Comparison of ENCODE assay signal across 8 cellular contexts in genomic region chr18:48293954-48294893, GRCh38.
DNase-seq lines count a peak whose midpoint lies in the region; ATAC-seq and TF ChIP-seq lines count a peak whose summit lies in the region.

No MANE protein-coding gene starts in this region.

- peaks cover 4% of the 10 kb centered on the region for H3K27me3 Mint-ChIP-seq in glutamatergic neuron (ENCODE audit: unreplicated experiment)
- H3K27me3 Mint-ChIP-seq in activated naive CD8-positive, alpha-beta T cell treated with anti-CD3 and anti-CD28 coated beads for 36 hours: peaks cover 3% of the 10 kb centered on the region
- H3K27me3 Mint-ChIP-seq in stimulated activated naive B cell treated with anti-CD40 and anti-IgM and Interleukin-4, amounts not matched to agents 10 μg/mL and 1 μg/mL and 100 μg/mL, for 72 hours: peaks cover 0 to 5% of the 10 kb centered on the region in 2 donors

- ATAC-seq in stimulated activated naive B cell treated with anti-CD40 and anti-IgM and Interleukin-4, amounts not matched to agents 10 μg/mL and 1 μg/mL and 100 μg/mL, for 72 hours (replicated peaks): no peak

- no peaks in the 10 kb centered on the region for H3K36me3 Mint-ChIP-seq in glutamatergic neuron (ENCODE audit: unreplicated experiment)
- no peaks in the 10 kb centered on the region for H3K36me3 Mint-ChIP-seq in activated naive CD8-positive, alpha-beta T cell treated with anti-CD3 and anti-CD28 coated beads for 36 hours
- H3K36me3 Mint-ChIP-seq in stimulated activated naive B cell treated with anti-CD40 and anti-IgM and Interleukin-4, amounts not matched to agents 10 μg/mL and 1 μg/mL and 100 μg/mL, for 72 hours: no peaks in the 10 kb centered on the region

- H3K4me3 Mint-ChIP-seq in glutamatergic neuron (ENCODE audit: unreplicated experiment): peak overlapping the region; percentile 68
- no peak overlapping the region for H3K4me3 Mint-ChIP-seq in activated naive CD8-positive, alpha-beta T cell treated with anti-CD3 and anti-CD28 coated beads for 36 hours
- no peak overlapping the region for H3K4me3 Mint-ChIP-seq in stimulated activated naive B cell treated with anti-CD40 and anti-IgM and Interleukin-4, amounts not matched to agents 10 μg/mL and 1 μg/mL and 100 μg/mL, for 72 hours

- no peak for TF ChIP-seq CTCF in glutamatergic neuron (IDR thresholded peaks at IDR 0.05; ENCODE audit: partially characterized antibody, unreplicated experiment)

- H3K27ac Mint-ChIP-seq in glutamatergic neuron (ENCODE audit: unreplicated experiment): peak overlapping the region; percentile 88
- H3K27ac Mint-ChIP-seq in activated naive CD8-positive, alpha-beta T cell treated with anti-CD3 and anti-CD28 coated beads for 36 hours: no peak overlapping the region
- no peak overlapping the region for H3K27ac Mint-ChIP-seq in stimulated activated naive B cell treated with anti-CD40 and anti-IgM and Interleukin-4, amounts not matched to agents 10 μg/mL and 1 μg/mL and 100 μg/mL, for 72 hours

- H3K9me3 Mint-ChIP-seq in glutamatergic neuron (ENCODE audit: unreplicated experiment): peaks cover 2% of the 10 kb centered on the region
- H3K9me3 Mint-ChIP-seq in activated naive CD8-positive, alpha-beta T cell treated with anti-CD3 and anti-CD28 coated beads for 36 hours: no peaks in the 10 kb centered on the region
- H3K9me3 Mint-ChIP-seq in stimulated activated naive B cell treated with anti-CD40 and anti-IgM and Interleukin-4, amounts not matched to agents 10 μg/mL and 1 μg/mL and 100 μg/mL, for 72 hours: peaks cover 0 to under 1% of the 10 kb centered on the region in 2 donors

- peak; percentile 96 for DNase-seq in COLO668 (lab: John Stamatoyannopoulos, UW; ENCODE audit: unreplicated experiment)
- peak; percentile 99 for DNase-seq in NCI-H1092 treated with DMSO at 0.1 percent for 48 hours (lab: John Stamatoyannopoulos, UW)
- peak; percentile 100 for DNase-seq in NCI-H69 (lab: John Stamatoyannopoulos, UW)
- peak; percentile 67 for DNase-seq in glutamatergic neuron
- DNase-seq in activated naive CD8-positive, alpha-beta T cell treated with anti-CD3 and anti-CD28 coated beads for 36 hours: no peak
- no peak for DNase-seq in stimulated activated naive B cell treated with anti-CD40 and anti-IgM and Interleukin-4, amounts not matched to agents 10 μg/mL and 1 μg/mL and 100 μg/mL, for 72 hours
- no peak for DNase-seq in NCI-H1048 (lab: John Stamatoyannopoulos, UW)
- DNase-seq in COLO829 (ENCODE audit: low spot score): no peak

- peaks cover 26% of the 10 kb centered on the region for H3K4me1 Mint-ChIP-seq in glutamatergic neuron (ENCODE audit: low read depth, unreplicated experiment)
- H3K4me1 Mint-ChIP-seq in activated naive CD8-positive, alpha-beta T cell treated with anti-CD3 and anti-CD28 coated beads for 36 hours: no peaks in the 10 kb centered on the region
- no peaks in the 10 kb centered on the region for H3K4me1 Mint-ChIP-seq in stimulated activated naive B cell treated with anti-CD40 and anti-IgM and Interleukin-4, amounts not matched to agents 10 μg/mL and 1 μg/mL and 100 μg/mL, for 72 hours

Comparison
In these comparisons a context has a peak if more than half of its experiments do, and no peak if none do; other contexts are left out.
1. DNase-seq: peak in COLO668 (single experiment), NCI-H1092 treated with DMSO at 0.1 percent for 48 hours (single experiment), NCI-H69 (single experiment) and glutamatergic neuron (single experiment); none in activated naive CD8-positive, alpha-beta T cell treated with anti-CD3 and anti-CD28 coated beads for 36 hours (single experiment), stimulated activated naive B cell treated with anti-CD40 and anti-IgM and Interleukin-4, amounts not matched to agents 10 μg/mL and 1 μg/mL and 100 μg/mL, for 72 hours (single experiment), NCI-H1048 (single experiment) and COLO829 (single experiment).